ENCODE assay signal across 13 cellular contexts in the genomic region with DNA sequence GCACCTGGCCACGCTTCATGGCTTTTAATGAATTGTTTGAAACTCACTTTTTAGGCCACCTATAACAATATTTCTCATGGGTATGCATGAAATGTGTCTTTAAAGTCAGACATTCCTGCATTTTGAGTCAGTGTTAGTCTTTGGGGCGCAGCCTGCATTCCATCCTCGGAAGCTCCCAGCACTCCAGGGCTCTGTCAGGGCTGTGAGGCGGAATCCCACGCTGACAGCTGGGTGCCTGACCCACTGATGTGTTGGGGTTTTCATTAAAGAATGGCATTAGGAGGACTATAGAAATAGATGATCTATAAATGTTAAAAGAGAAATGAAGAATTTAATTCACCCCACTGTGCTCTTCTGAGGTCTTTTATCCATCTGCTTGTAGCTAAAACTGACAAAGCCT. TPM values are rescaled to one million over a fixed set of nuclear protein-coding genes. Genes with fewer than 3 reads are reported as not detected.
A peak's percentile ranks its signal among the peaks of the same experiment; 100 is the strongest.
DNase-seq lines count a peak whose midpoint lies in the region; ATAC-seq and TF ChIP-seq lines count a peak whose summit lies in the region.
"Had no signal": no experiment of that assay in that cellular context is flagged by ENCODE, and none has a peak within 500 bp of the region (broad histone marks: within the 10 kb centered on the region; RNA-seq: fewer than 3 reads in every experiment).

No MANE protein-coding gene starts in this region.

- no peak overlapping the region for H3K4me3 Mint-ChIP-seq in activated naive CD4-positive, alpha-beta T cell treated with anti-CD3 and anti-CD28 coated beads for 36 hours
- H3K4me3 Mint-ChIP-seq: T-helper 2 cell treated with Interferon-gamma antibody and Interleukin-4, amounts not matched to agents 5 μg/mL and 100 μg/mL, for 36 hours had no signal

- no peak for TF ChIP-seq POLR2A in body of pancreas (IDR thresholded peaks at IDR 0.05)

- H3K9ac ChIP-seq in smooth muscle cell (ENCODE audit: low read depth), result peak overlapping the region; percentile 71

- H3K27me3 Mint-ChIP-seq in activated naive CD4-positive, alpha-beta T cell treated with anti-CD3 and anti-CD28 coated beads for 36 hours (ENCODE audit: low read depth), result no peaks in the 10 kb centered on the region

- CTCF ChIA-PET in activated naive CD4-positive, alpha-beta T cell treated with anti-CD3 and anti-CD28 coated beads for 36 hours (lab: Charles Lee), result interaction anchor here (0.8 to 2.3 kb wide), 5 partner anchors 20 to 324 kb away, joined by 3 to 26 read pairs (median 4); no protein-coding TSS in a partner anchor

- no peaks in the 10 kb centered on the region for H3K9me3 Mint-ChIP-seq in activated naive CD4-positive, alpha-beta T cell treated with anti-CD3 and anti-CD28 coated beads for 36 hours
- H3K9me3 Mint-ChIP-seq: T-helper 2 cell treated with Interferon-gamma antibody and Interleukin-4, amounts not matched to agents 5 μg/mL and 100 μg/mL, for 36 hours had no signal

- H3K27ac Mint-ChIP-seq in activated naive CD4-positive, alpha-beta T cell treated with anti-CD3 and anti-CD28 coated beads for 36 hours, result no peak overlapping the region

- no peak for ATAC-seq in body of pancreas

- intact Hi-C loops in activated naive CD4-positive, alpha-beta T cell treated with anti-CD3 and anti-CD28 coated beads for 36 hours (cut with micrococcal nuclease), result loop anchor here (1.0 to 5.0 kb wide), 3 partner anchors 70 to 570 kb away; no protein-coding TSS in a partner anchor
- intact Hi-C loops in body of pancreas (cut with DNase I), result no loop called here

- no peaks in the 10 kb centered on the region for H3K79me2 ChIP-seq in smooth muscle cell (ENCODE audit: low read depth)

- H3K27me3 ChIP-seq in H7 (ENCODE audit: control insufficient read depth, insufficient read depth, low read length) (no peaks in the 10 kb centered on the region), SJSA1 (replicated peaks) (no peaks in the 10 kb centered on the region), smooth muscle cell (ENCODE audit: low read depth) (no peaks in the 10 kb centered on the region), body of pancreas (no peaks in the 10 kb centered on the region)
- H3K27me3 ChIP-seq: tibial nerve had no signal

- no peak for TF ChIP-seq CTCF in fibroblast of villous mesenchyme (IDR thresholded peaks at IDR 0.05; ENCODE audit: insufficient read depth, low read depth, low read length)
- TF ChIP-seq CTCF in smooth muscle cell (IDR thresholded peaks at IDR 0.05; ENCODE audit: borderline replicate concordance, insufficient read depth, poor library complexity, severe bottlenecking), result no peak
- no peak for TF ChIP-seq CTCF in body of pancreas (IDR thresholded peaks at IDR 0.05)

- H3K4me1 Mint-ChIP-seq in activated naive CD4-positive, alpha-beta T cell treated with anti-CD3 and anti-CD28 coated beads for 36 hours (ENCODE audit: low read depth), result no peaks in the 10 kb centered on the region

- 0 out of 2 replicates have a peak, but pooled peaks cover 3% of the 10 kb centered on the region for H3K9me3 ChIP-seq in SJSA1 (replicated peaks)
- H3K9me3 ChIP-seq in smooth muscle cell (replicated peaks; ENCODE audit: low read depth), result no peaks in the 10 kb centered on the region
- no peaks in the 10 kb centered on the region for H3K9me3 ChIP-seq in body of pancreas
- H3K9me3 ChIP-seq: psoas muscle, tibial nerve had no signal

- no peaks in the 10 kb centered on the region for H4K20me1 ChIP-seq in smooth muscle cell (ENCODE audit: low read depth)

- H3K4me3 ChIP-seq in H7 (ENCODE audit: insufficient read depth, low read depth, low read length), result no peak overlapping the region
- no peak overlapping the region for H3K4me3 ChIP-seq in SJSA1
- no peak overlapping the region for H3K4me3 ChIP-seq in fibroblast of villous mesenchyme (ENCODE audit: low read depth, low read length)
- H3K4me3 ChIP-seq in smooth muscle cell, result no peak overlapping the region
- no peak overlapping the region for H3K4me3 ChIP-seq in body of pancreas
- H3K4me3 ChIP-seq: psoas muscle, tibial nerve had no signal

- DNase-seq in H7 (peak; percentile 62), SJSA1 (ENCODE audit: low read depth in 1 of 2, low spot score in 2 of 2) (peak; percentile 70 to 74), fibroblast of villous mesenchyme (ENCODE audit: low read depth) (peak; percentile 52), smooth muscle cell (lab: John Stamatoyannopoulos, UW; ENCODE audit: unreplicated experiment) (no peak), anterior cingulate cortex (lab: John Stamatoyannopoulos, UW) (no peak), DMS 273 treated with DMSO at 0.1 percent for 48 hours (lab: John Stamatoyannopoulos, UW) (no peak), body of pancreas (no peak)
- DNase-seq in activated naive CD4-positive, alpha-beta T cell treated with anti-CD3 and anti-CD28 coated beads for 36 hours, result no peak
- DNase-seq: NCI-H1694 had no signal

- WGBS in smooth muscle cell (ENCODE audit: low lambda C conversion rate), result 31% methylated on average over 5 of the region's 5 CpGs
- 85 to 98% methylated on average over 5 of the region's 5 CpGs for WGBS in body of pancreas, 2 donors

- peak overlapping the region; percentile 73 for H3K4me2 ChIP-seq in smooth muscle cell

- peaks cover 31% of the 10 kb centered on the region for H3K36me3 Mint-ChIP-seq in activated naive CD4-positive, alpha-beta T cell treated with anti-CD3 and anti-CD28 coated beads for 36 hours (ENCODE audit: low read depth)

- peaks cover 4% of the 10 kb centered on the region for H3K36me3 ChIP-seq in H7 (replicated peaks; ENCODE audit: control insufficient read depth, insufficient read depth, low read length)
- peaks cover 92% of the 10 kb centered on the region for H3K36me3 ChIP-seq in SJSA1
- no peaks in the 10 kb centered on the region for H3K36me3 ChIP-seq in smooth muscle cell (ENCODE audit: low read depth)
- no peaks in the 10 kb centered on the region for H3K36me3 ChIP-seq in body of pancreas (replicated peaks in 1 of 2; ENCODE audit: insufficient read depth in 1 of 2, low read depth in 2 of 2)

- peaks cover 12% of the 10 kb centered on the region for H3F3A ChIP-seq in smooth muscle cell (ENCODE audit: low read depth)

- no peak overlapping the region for H2AFZ ChIP-seq in smooth muscle cell (ENCODE audit: low read depth)

- H3K27ac ChIP-seq in SJSA1 (peak overlapping the region; percentile 95), smooth muscle cell (ENCODE audit: low read depth) (peak overlapping the region; percentile 90), body of pancreas (no peak overlapping the region)
- H3K27ac ChIP-seq: psoas muscle, tibial nerve had no signal

- H3K4me1 ChIP-seq in SJSA1 (replicated peaks) (peaks cover 22% of the 10 kb centered on the region), smooth muscle cell (ENCODE audit: low read depth) (no peaks in the 10 kb centered on the region), body of pancreas (no peaks in the 10 kb centered on the region)
- H3K4me1 ChIP-seq: psoas muscle had no signal

RNA-seq across cellular contexts. Expression of gene CLDN20, which starts 16.2 kb away (rescaled TPM):
- total RNA-seq in H7 (2014; rRNA removed; shearing (Covaris generic)), result not detected in 2 replicates
- total RNA-seq in SJSA1 (2014; rRNA removed; shearing (Covaris generic)), result not detected in 2 replicates
- total RNA-seq in fibroblast of villous mesenchyme, result not detected in 2 replicates
- total RNA-seq in smooth muscle cell, result not detected in 2 replicates
- polyA plus RNA-seq in smooth muscle cell, result not detected in 2 replicates
- total RNA-seq in activated naive CD4-positive, alpha-beta T cell treated with anti-CD3 and anti-CD28 coated beads for 36 hours, result not detected
- not detected for total RNA-seq in body of pancreas
- total RNA-seq: lung microvascular endothelial cell, psoas muscle had no signal

Comparison
In these comparisons a context has a peak if more than half of its experiments do, and no peak if none do; other contexts are left out.
1. DNase-seq: peak in H7 (single experiment), SJSA1 (2 of 2) and fibroblast of villous mesenchyme (single experiment); none in smooth muscle cell (single experiment), activated naive CD4-positive, alpha-beta T cell treated with anti-CD3 and anti-CD28 coated beads for 36 hours (single experiment), anterior cingulate cortex (0 of 58), DMS 273 treated with DMSO at 0.1 percent for 48 hours (single experiment) and body of pancreas (0 of 4).
2. H3K27ac ChIP-seq: peak in SJSA1 (single experiment) and smooth muscle cell (single experiment); none in body of pancreas (0 of 4).